In genomic region chr22:45631140-45631539, GRCh38 we compare ENCODE assay signal across 22 cellular contexts.
DNase-seq lines count a peak whose midpoint lies in the region; ATAC-seq lines count a peak whose summit lies in the region.
"Had no signal": no experiment of that assay in that cellular context is flagged by ENCODE, and none has a peak within 500 bp of the region (broad histone marks: within the 10 kb centered on the region; RNA-seq: fewer than 3 reads in every experiment).

No MANE protein-coding gene starts in this region.

- H4K20me1 ChIP-seq in BLaER1 treated with 17β-estradiol and CSF1 and Interleukin-3, amounts not matched to agents 10 nM and 100 nM = no peaks in the 10 kb centered on the region

- H3K4me3 ChIP-seq in BLaER1 treated with 17β-estradiol and CSF1 and Interleukin-3, amounts not matched to agents 10 nM and 100 nM = no peak overlapping the region
- H3K4me3 ChIP-seq: GM23248, heart right ventricle, left ventricle myocardium inferior, skin epidermis, thoracic aorta had no signal

- peak overlapping the region in 9 of 11 experiments; percentile 8 to 82 (median 71); a peak in 17 of 22 replicates for H3K4me2 ChIP-seq in BLaER1 treated with 17β-estradiol and CSF1 and Interleukin-3, amounts not matched to agents 10 nM and 100 nM
- H3K4me2 ChIP-seq: SK-N-SH had no signal

- no peak for ATAC-seq in GM19452 (IDR thresholded peaks at IDR 0.05; ENCODE audit: unreplicated experiment)
- ATAC-seq: effector memory CD8-positive, alpha-beta T cell; heart right ventricle had no signal

- no peak overlapping the region for H3K27ac ChIP-seq in BLaER1 treated with 17β-estradiol and CSF1 and Interleukin-3, amounts not matched to agents 10 nM and 100 nM
- H3K27ac ChIP-seq: GM23248, heart right ventricle, left ventricle myocardium inferior, RWPE1, skin epidermis, thoracic aorta had no signal

- intact Hi-C loops in head of caudate nucleus (cut with DNase I) = no loop called here

- no peaks in the 10 kb centered on the region for H3K36me3 ChIP-seq in BLaER1 treated with 17β-estradiol and CSF1 and Interleukin-3, amounts not matched to agents 10 nM and 100 nM
- H3K36me3 ChIP-seq: heart right ventricle, left ventricle myocardium inferior, thoracic aorta had no signal

- H3K9me3 ChIP-seq in BLaER1 treated with 17β-estradiol and CSF1 and Interleukin-3, amounts not matched to agents 10 nM and 100 nM (replicated peaks in 1 of 11) = no peaks in the 10 kb centered on the region
- H3K9me3 ChIP-seq: heart right ventricle, left ventricle myocardium inferior, SK-N-SH, thoracic aorta had no signal

- peaks cover 11 to 42% (median 35%) of the 10 kb centered on the region in 10 experiments for H3K4me1 ChIP-seq in BLaER1 treated with 17β-estradiol and CSF1 and Interleukin-3, amounts not matched to agents 10 nM and 100 nM

- H3K9ac ChIP-seq in BLaER1 treated with 17β-estradiol and CSF1 and Interleukin-3, amounts not matched to agents 10 nM and 100 nM = no peak overlapping the region
- H3K9ac ChIP-seq: GM23248, SK-N-SH had no signal

- DNase-seq in NCI-H526 (lab: John Stamatoyannopoulos, UW) (peak; percentile 58 to 79), head of caudate nucleus (peak in 37 of 42 donors; percentile 5 to 71 (median 44)), nucleus accumbens (lab: John Stamatoyannopoulos, UW) (peak in 31 of 56 donors; percentile 3 to 75 (median 28)), NAMALWA (ENCODE audit: low spot score) (no peak), T-helper 9 cell (no peak)
- DNase-seq: activated naive CD8-positive, alpha-beta T cell treated with anti-CD3 and anti-CD28 coated beads for 36 hours; activated T-cell treated with anti-CD3 and anti-CD28 coated beads for 4 hours; cortex of kidney; effector memory CD8-positive, alpha-beta T cell; GM23248; heart right ventricle; left ventricle myocardium inferior; NCI-H1105; NCI-H2081; NCI-H345; NCI-H82; SK-N-SH had no signal

- H3K27me3 ChIP-seq in BLaER1 treated with 17β-estradiol and CSF1 and Interleukin-3, amounts not matched to agents 10 nM and 100 nM = peaks cover 0 to 22% (median 7%) of the 10 kb centered on the region in 11 experiments; a peak in 9 of 22 replicates

Comparison
In these comparisons a context has a peak if more than half of its experiments do, and no peak if none do; other contexts are left out.
1. DNase-seq: peak in NCI-H526 (2 of 2), head of caudate nucleus (37 of 42) and nucleus accumbens (31 of 56); none in NAMALWA (single experiment) and T-helper 9 cell (single experiment).